ENCODE assay signal across 1 cellular context in genomic region chr6:26536571-26537159, GRCh38.
TF ChIP-seq lines count a peak whose summit lies in the region.

No MANE protein-coding gene starts in this region.

TF ChIP-seq in K562, 482 proteins besides CTCF, POLR2A, EP300 and RAD21 (continued from another document and continues in another):
- TF ChIP-seq GATAD2B (IDR thresholded peaks at IDR 0.05; ENCODE audit: borderline replicate concordance) = 0 out of 2 replicates have a peak, but pooled peaks have one; percentile 7
- TF ChIP-seq ZNF707 (CRISPR knock-in tag; conservative IDR thresholded peaks at IDR 0.05) = no peak
- no peak for TF ChIP-seq ZNF174 (CRISPR knock-in tag; IDR thresholded peaks at IDR 0.05)
- no peak for TF ChIP-seq ZNF398 (CRISPR knock-in tag; IDR thresholded peaks at IDR 0.05)
- TF ChIP-seq TAF9B (IDR thresholded peaks at IDR 0.05; ENCODE audit: partially characterized antibody) = peak; percentile 24
- no peak for TF ChIP-seq CREB3 (tag; conservative IDR thresholded peaks at IDR 0.05; ENCODE audit: low read depth)
- TF ChIP-seq SMARCC2 (IDR thresholded peaks at IDR 0.05; ENCODE audit: low read depth) = no peak; the same call in 1 of the 2 replicates
- TF ChIP-seq CCAR2 (IDR thresholded peaks at IDR 0.05; ENCODE audit: low read depth, low read length) = no peak
- no peak for TF ChIP-seq MITF (IDR thresholded peaks at IDR 0.05)
- no peak for TF ChIP-seq AFF1 (IDR thresholded peaks at IDR 0.05; ENCODE audit: low read depth in 1 of 2, partially characterized antibody in 2 of 2)
- no peak for TF ChIP-seq HDAC3 (IDR thresholded peaks at IDR 0.05; ENCODE audit: borderline replicate concordance, partially characterized antibody)
- no peak for TF ChIP-seq PML (IDR thresholded peaks at IDR 0.05; ENCODE audit: low read length)
- TF ChIP-seq SRF (CRISPR knock-in tag; IDR thresholded peaks at IDR 0.05) = no peak
- TF ChIP-seq L3MBTL2 (IDR thresholded peaks at IDR 0.05) = peak; percentile 35; the same call in 1 of the 2 replicates
- no peak for TF ChIP-seq SIN3B (IDR thresholded peaks at IDR 0.05; ENCODE audit: low read depth)
- no peak for TF ChIP-seq ATF6 (CRISPR knock-in tag; IDR thresholded peaks at IDR 0.05)
- TF ChIP-seq STAT6 (CRISPR knock-in tag; IDR thresholded peaks at IDR 0.05) = no peak
- no peak for TF ChIP-seq ZKSCAN1 (IDR thresholded peaks at IDR 0.05; ENCODE audit: low read depth, low read length)
- no peak for TF ChIP-seq ZNF699 (CRISPR knock-in tag; IDR thresholded peaks at IDR 0.05; ENCODE audit: insufficient replicate concordance)
- TF ChIP-seq MGA (IDR thresholded peaks at IDR 0.05) = peak; percentile 72
- TF ChIP-seq BRD9 (IDR thresholded peaks at IDR 0.05; ENCODE audit: low read depth, partially characterized antibody) = no peak
- TF ChIP-seq NR0B1 (IDR thresholded peaks at IDR 0.05; ENCODE audit: partially characterized antibody) = no peak
- TF ChIP-seq ZNF41 (CRISPR knock-in tag; conservative IDR thresholded peaks at IDR 0.05) = no peak
- no peak for TF ChIP-seq POLR3G (IDR thresholded peaks at IDR 0.05; ENCODE audit: extremely low read depth, insufficient read length, insufficient replicate concordance)
- no peak for TF ChIP-seq PTRF (tag; IDR thresholded peaks at IDR 0.05)
- TF ChIP-seq HIVEP1 (CRISPR knock-in tag; IDR thresholded peaks at IDR 0.05) = no peak
